In the genomic region with DNA sequence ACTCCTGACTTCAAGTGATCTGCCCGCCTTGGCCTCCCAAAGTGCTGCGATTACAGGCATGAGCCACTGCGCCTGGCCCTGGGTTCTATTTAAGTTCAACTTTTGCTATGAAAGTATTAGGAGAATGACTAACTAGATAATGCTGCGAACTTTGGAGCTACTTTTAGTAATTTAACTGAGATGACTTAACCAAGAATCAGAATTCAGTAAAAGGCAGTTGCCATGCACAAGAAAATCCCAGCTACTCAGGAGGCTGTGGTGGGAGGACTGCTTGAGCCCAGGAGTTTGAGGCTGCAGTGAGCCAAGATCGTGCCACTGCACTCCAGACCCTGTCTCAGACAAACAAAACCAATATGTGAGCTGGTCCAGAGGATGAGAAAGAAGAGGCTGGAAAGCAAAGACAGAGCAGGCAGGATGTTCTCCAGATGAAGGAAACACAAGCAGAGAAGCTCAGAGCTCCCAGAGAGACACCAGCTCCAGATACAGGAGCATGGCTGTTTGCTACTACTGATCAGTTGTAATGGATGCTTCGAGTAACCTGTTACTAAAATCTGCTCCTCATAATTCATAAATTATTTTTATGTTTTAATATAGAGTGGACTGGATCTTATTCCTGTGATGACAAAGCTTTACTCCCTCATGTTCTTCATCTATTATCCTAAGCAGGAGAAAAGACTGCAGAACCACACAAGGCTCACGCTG, we compare ENCODE assay signal across 18 cellular contexts. TPM values are rescaled to one million over a fixed set of nuclear protein-coding genes. Genes with fewer than 3 reads are reported as not detected.
DNase-seq lines count a peak whose midpoint lies in the region; ATAC-seq, FAIRE-seq and TF ChIP-seq lines count a peak whose summit lies in the region.
"Had no signal": no experiment of that assay in that cellular context is flagged by ENCODE, and none has a peak within 500 bp of the region (broad histone marks: within the 10 kb centered on the region; RNA-seq: fewer than 3 reads in every experiment).

No MANE protein-coding gene starts in this region.

- ATAC-seq in activated CD8-positive, alpha-beta T cell treated with anti-CD3 and anti-CD28 coated beads, Interleukin-2, amount 10 ng/mL, durations not matched to agents 7 days and 5 days = no peak
- ATAC-seq in naive thymus-derived CD8-positive, alpha-beta T cell = no peak
- ATAC-seq: activated T-cell treated with anti-CD3 and anti-CD28 coated beads, Interleukin-2, amount 50 U/mL, for 72 hours; sciatic nerve had no signal

- CTCF ChIA-PET in CD8-positive, alpha-beta memory T cell (lab: Charles Lee) = interaction anchor here (0.8 to 3.7 kb wide), 2 partner anchors 137 to 346 kb away, joined by 3 to 9 read pairs; no protein-coding TSS in a partner anchor
- CTCF ChIA-PET in activated CD8-positive, alpha-beta T cell treated with anti-CD3 and anti-CD28 coated beads, Interleukin-2, amount 10 ng/mL, durations not matched to agents 7 days and 5 days (lab: Charles Lee) = interaction anchor here (0.7 to 1.8 kb wide), 4 partner anchors 8 to 492 kb away, joined by 3 to 6 read pairs (median 4); no protein-coding TSS in a partner anchor

- POLR2A ChIA-PET in CD8-positive, alpha-beta memory T cell (lab: Charles Lee) = interaction anchor here (1.1 kb wide), 1 partner anchor 74 kb away, joined by 5 read pairs; no protein-coding TSS in a partner anchor
- POLR2A ChIA-PET in activated CD8-positive, alpha-beta T cell treated with anti-CD3 and anti-CD28 coated beads, Interleukin-2, amount 10 ng/mL, durations not matched to agents 7 days and 5 days (lab: Charles Lee) = interaction anchor here (0.7 kb wide), 1 partner anchor 13 kb away, joined by 4 read pairs; no protein-coding TSS in a partner anchor
- POLR2A ChIA-PET in naive thymus-derived CD8-positive, alpha-beta T cell (lab: Charles Lee) = no interaction called here

- no peak overlapping the region for H3K4me3 Mint-ChIP-seq in CD14-positive monocyte
- H3K4me3 Mint-ChIP-seq in CD8-positive, alpha-beta memory T cell = peak overlapping the region in 4 of 7 donors; percentile 5 to 56 (median 41)
- H3K4me3 Mint-ChIP-seq in activated CD8-positive, alpha-beta T cell treated with anti-CD3 and anti-CD28 coated beads, Interleukin-2, amount 10 ng/mL, durations not matched to agents 7 days and 5 days = no peak overlapping the region
- H3K4me3 Mint-ChIP-seq in naive thymus-derived CD8-positive, alpha-beta T cell = peak overlapping the region in 4 of 10 donors; percentile 9 to 38 (median 27)
- H3K4me3 Mint-ChIP-seq: activated T-cell treated with anti-CD3 and anti-CD28 coated beads, Interleukin-2, amount 50 U/mL, for 72 hours had no signal

- no peaks in the 10 kb centered on the region for H3K9me3 Mint-ChIP-seq in CD14-positive monocyte
- no peaks in the 10 kb centered on the region for H3K9me3 Mint-ChIP-seq in CD8-positive, alpha-beta memory T cell
- no peaks in the 10 kb centered on the region for H3K9me3 Mint-ChIP-seq in activated CD8-positive, alpha-beta T cell treated with anti-CD3 and anti-CD28 coated beads, Interleukin-2, amount 10 ng/mL, durations not matched to agents 7 days and 5 days (ENCODE audit: insufficient read depth)
- H3K9me3 Mint-ChIP-seq in naive thymus-derived CD8-positive, alpha-beta T cell = no peaks in the 10 kb centered on the region
- H3K9me3 Mint-ChIP-seq: activated T-cell treated with anti-CD3 and anti-CD28 coated beads, Interleukin-2, amount 50 U/mL, for 72 hours had no signal

- DNase-seq in CD14-positive monocyte (ENCODE audit: low spot score) (no peak), activated gamma-delta T cell treated with Interleukin-2 at 50 U/mL for 16 hours (no peak), NCI-H774 (lab: John Stamatoyannopoulos, UW) (no peak), RCC 7860 (ENCODE audit: low spot score) (no peak)
- DNase-seq in CD8-positive, alpha-beta memory T cell = no peak
- no peak for DNase-seq in activated CD8-positive, alpha-beta T cell treated with anti-CD3 and anti-CD28 coated beads, Interleukin-2, amount 10 ng/mL, durations not matched to agents 7 days and 5 days
- no peak for DNase-seq in naive thymus-derived CD8-positive, alpha-beta T cell
- DNase-seq in activated CD4-positive, alpha-beta T cell treated with anti-CD3 and anti-CD28 coated beads, Interleukin-2, amount 50 U/mL, for 48 hours = no peak
- DNase-seq: activated T-cell treated with anti-CD3 and anti-CD28 coated beads, Interleukin-2, amount 50 U/mL, for 72 hours; caudate nucleus; GDM1; left ventricle myocardium superior; NCI-H146; T1000 had no signal

- peaks cover 37% of the 10 kb centered on the region for H3K36me3 ChIP-seq in CD8-positive, alpha-beta memory T cell (ENCODE audit: insufficient read depth, low read length)

- no peak for TF ChIP-seq CTCF in CD14-positive monocyte (IDR thresholded peaks at IDR 0.05)

- peaks cover 4% of the 10 kb centered on the region for H3K4me1 Mint-ChIP-seq in CD14-positive monocyte
- peaks cover 48 to 83% (median 69%) of the 10 kb centered on the region in 3 donors for H3K4me1 Mint-ChIP-seq in CD8-positive, alpha-beta memory T cell
- peaks cover 58% of the 10 kb centered on the region for H3K4me1 Mint-ChIP-seq in activated CD8-positive, alpha-beta T cell treated with anti-CD3 and anti-CD28 coated beads, Interleukin-2, amount 10 ng/mL, durations not matched to agents 7 days and 5 days (ENCODE audit: low read depth)
- H3K4me1 Mint-ChIP-seq in naive thymus-derived CD8-positive, alpha-beta T cell = peaks cover 15 to 74% (median 64%) of the 10 kb centered on the region in 4 donors

- H3K27ac ChIP-seq in CD8-positive, alpha-beta memory T cell (ENCODE audit: low read depth, low read length) = no peak overlapping the region
- H3K27ac ChIP-seq: parathyroid adenoma, SK-N-MC had no signal

- H3K27me3 Mint-ChIP-seq in CD14-positive monocyte (ENCODE audit: low read depth in 3 of 3) = peaks cover 0 to 3% (median 0%) of the 10 kb centered on the region in 3 donors
- H3K27me3 Mint-ChIP-seq in CD8-positive, alpha-beta memory T cell = no peaks in the 10 kb centered on the region
- no peaks in the 10 kb centered on the region for H3K27me3 Mint-ChIP-seq in activated CD8-positive, alpha-beta T cell treated with anti-CD3 and anti-CD28 coated beads, Interleukin-2, amount 10 ng/mL, durations not matched to agents 7 days and 5 days (ENCODE audit: low read depth)
- no peaks in the 10 kb centered on the region for H3K27me3 Mint-ChIP-seq in naive thymus-derived CD8-positive, alpha-beta T cell

- intact Hi-C loops in CD14-positive monocyte (cut with micrococcal nuclease) = loop anchor here (10.0 kb wide), 2 partner anchors 265 to 495 kb away; no protein-coding TSS in a partner anchor

- no peaks in the 10 kb centered on the region for H3K27me3 ChIP-seq in CD8-positive, alpha-beta memory T cell (ENCODE audit: insufficient read depth, low read length, poor library complexity, severe bottlenecking)

- H3K4me3 ChIP-seq in CD8-positive, alpha-beta memory T cell (ENCODE audit: low read length) = no peak overlapping the region
- H3K4me3 ChIP-seq: SK-N-MC had no signal

- H3K36me3 Mint-ChIP-seq in CD14-positive monocyte = peaks cover 88 to 99% of the 10 kb centered on the region in 2 donors
- H3K36me3 Mint-ChIP-seq in CD8-positive, alpha-beta memory T cell = peaks cover 7 to 94% (median 30%) of the 10 kb centered on the region in 3 donors
- H3K36me3 Mint-ChIP-seq in activated CD8-positive, alpha-beta T cell treated with anti-CD3 and anti-CD28 coated beads, Interleukin-2, amount 10 ng/mL, durations not matched to agents 7 days and 5 days (ENCODE audit: low read depth) = peaks cover 85% of the 10 kb centered on the region
- peaks cover 6 to 99% (median 42%) of the 10 kb centered on the region in 3 donors for H3K36me3 Mint-ChIP-seq in naive thymus-derived CD8-positive, alpha-beta T cell

- peak overlapping the region in 5 of 7 donors; percentile 30 to 80 (median 42) for H3K27ac Mint-ChIP-seq in CD14-positive monocyte
- H3K27ac Mint-ChIP-seq in CD8-positive, alpha-beta memory T cell = peak overlapping the region; percentile 65 to 91 (median 76)
- H3K27ac Mint-ChIP-seq in activated CD8-positive, alpha-beta T cell treated with anti-CD3 and anti-CD28 coated beads, Interleukin-2, amount 10 ng/mL, durations not matched to agents 7 days and 5 days = peak overlapping the region; percentile 53
- peak overlapping the region; percentile 65 to 99 (median 87) for H3K27ac Mint-ChIP-seq in naive thymus-derived CD8-positive, alpha-beta T cell

- H3K4me1 ChIP-seq in CD8-positive, alpha-beta memory T cell (ENCODE audit: insufficient read depth, low read length) = peaks cover 26% of the 10 kb centered on the region
- H3K4me1 ChIP-seq: parathyroid adenoma had no signal

- H3K9me3 ChIP-seq in CD8-positive, alpha-beta memory T cell (ENCODE audit: low read length) = no peaks in the 10 kb centered on the region

- no peak for FAIRE-seq in RCC 7860 (lab: Jason Lieb, UNC)
- FAIRE-seq: D721Med had no signal

RNA-seq across cellular contexts. Expression of gene ZNF217, which starts 23.9 kb away (rescaled TPM):
- polyA plus RNA-seq in CD14-positive monocyte = 10 to 100 TPM; 10.5 to 41.5 TPM
- 10 to 100 TPM; 52.5 to 54.3 TPM for total RNA-seq in CD8-positive, alpha-beta memory T cell
- 24.0 TPM for polyA plus RNA-seq in CD8-positive, alpha-beta memory T cell
- total RNA-seq in activated CD8-positive, alpha-beta T cell treated with anti-CD3 and anti-CD28 coated beads, Interleukin-2, amount 10 ng/mL, durations not matched to agents 7 days and 5 days = 100 to 1,000 TPM; 104 to 113 TPM
- 100 to 1,000 TPM; 100 to 101 TPM for total RNA-seq in naive thymus-derived CD8-positive, alpha-beta T cell
- 10 to 100 TPM; 21.5 to 34.2 (median 25.3) TPM for polyA plus RNA-seq in naive thymus-derived CD8-positive, alpha-beta T cell

Comparison
In these comparisons a context has a peak if more than half of its experiments do, and no peak if none do; other contexts are left out.
1. H3K4me3 Mint-ChIP-seq: peak in CD8-positive, alpha-beta memory T cell (4 of 7); none in CD14-positive monocyte (0 of 2) and activated CD8-positive, alpha-beta T cell treated with anti-CD3 and anti-CD28 coated beads, Interleukin-2, amount 10 ng/mL, durations not matched to agents 7 days and 5 days (single experiment).
2. Peak in every context shown above with its lines, with median percentiles within 50 percentile points of each other: H3K27ac Mint-ChIP-seq.